8 cellular contexts compared by ENCODE assay signal in the genomic region with DNA sequence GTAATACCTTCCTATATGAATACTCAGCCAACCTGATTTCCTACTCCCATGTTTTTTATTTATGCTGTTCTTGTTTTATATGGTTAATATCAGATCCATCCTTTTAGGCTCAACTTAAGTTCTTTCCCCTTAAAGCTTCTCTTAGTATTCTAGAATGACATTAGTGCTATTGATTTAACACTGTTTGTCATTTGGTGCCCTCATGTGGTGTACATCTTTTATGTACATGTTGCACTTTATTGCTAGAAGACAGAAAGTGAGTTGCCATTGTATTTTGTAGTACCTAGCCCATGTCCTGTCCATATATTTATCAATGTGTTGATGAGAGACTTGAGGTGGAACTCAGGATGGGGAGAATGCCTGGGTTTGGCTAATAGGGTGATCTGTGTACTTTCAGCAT. TPM values are rescaled to one million over a fixed set of nuclear protein-coding genes. Genes with fewer than 3 reads are reported as not detected.
DNase-seq lines count a peak whose midpoint lies in the region; FAIRE-seq and TF ChIP-seq lines count a peak whose summit lies in the region.

No MANE protein-coding gene starts in this region.

- H3K4me1 ChIP-seq in Caco-2 = peaks cover 6% of the 10 kb centered on the region

- DNase-seq in Caco-2 = peak in 1 of 2 experiments; percentile 33
- no peak for DNase-seq in activated CD4-positive, alpha-beta memory T cell treated with anti-CD3 and anti-CD28 coated beads, Interleukin-2, amount 10 ng/mL, durations not matched to agents 7 days and 5 days
- DNase-seq in lung microvascular endothelial cell (ENCODE audit: low read depth in 2 of 2) = peak; percentile 67 to 69
- DNase-seq in NCI-H187 (lab: John Stamatoyannopoulos, UW) = no peak
- DNase-seq in NK-92 (lab: John Stamatoyannopoulos, UW; ENCODE audit: unreplicated experiment) = no peak
- no peak for DNase-seq in HTR-8/SVneo (ENCODE audit: insufficient read length, low spot score)
- DNase-seq in posterior cingulate gyrus = no peak

- H3K36me3 ChIP-seq in Caco-2 (ENCODE audit: control insufficient read depth, insufficient read depth, low read length) = peaks cover 1% of the 10 kb centered on the region

- peak; percentile 8 to 16 for TF ChIP-seq CTCF in Caco-2 (IDR thresholded peaks at IDR 0.05; ENCODE audit: insufficient read depth in 1 of 2, low read depth in 1 of 2, low read length in 1 of 2, severe bottlenecking in 1 of 2, unreplicated experiment in 1 of 2)

- H3K27me3 Mint-ChIP-seq in Caco-2 (ENCODE audit: insufficient read depth, unreplicated experiment) (no peaks in the 10 kb centered on the region), IgD-negative memory B cell (no peaks in the 10 kb centered on the region)
- H3K27me3 Mint-ChIP-seq in activated CD4-positive, alpha-beta memory T cell treated with anti-CD3 and anti-CD28 coated beads, Interleukin-2, amount 10 ng/mL, durations not matched to agents 7 days and 5 days = peaks cover 4% of the 10 kb centered on the region

- H3K36me3 Mint-ChIP-seq in Caco-2 (ENCODE audit: insufficient read depth, unreplicated experiment) = peaks cover 34% of the 10 kb centered on the region
- H3K36me3 Mint-ChIP-seq in IgD-negative memory B cell = no peaks in the 10 kb centered on the region
- H3K36me3 Mint-ChIP-seq in activated CD4-positive, alpha-beta memory T cell treated with anti-CD3 and anti-CD28 coated beads, Interleukin-2, amount 10 ng/mL, durations not matched to agents 7 days and 5 days (ENCODE audit: low read depth) = peaks cover 41% of the 10 kb centered on the region

- H3K4me1 Mint-ChIP-seq in Caco-2 (ENCODE audit: low read depth, unreplicated experiment) (peaks cover 18% of the 10 kb centered on the region), IgD-negative memory B cell (peaks cover 21 to 31% (median 30%) of the 10 kb centered on the region in 3 donors)
- peaks cover 39% of the 10 kb centered on the region for H3K4me1 Mint-ChIP-seq in activated CD4-positive, alpha-beta memory T cell treated with anti-CD3 and anti-CD28 coated beads, Interleukin-2, amount 10 ng/mL, durations not matched to agents 7 days and 5 days

- no peaks in the 10 kb centered on the region for H3K27me3 ChIP-seq in Caco-2 (replicated peaks; ENCODE audit: control insufficient read depth, insufficient read depth, low read length)

- CTCF ChIA-PET in Caco-2 (lab: Charles Lee) = interaction anchor here (0.5 to 1.4 kb wide), 9 partner anchors 20 to 197 kb away, joined by 3 to 8 read pairs (median 5); partner anchors contain the start of genes CCDC142, MOGS, MRPL53 and TTC31
- CTCF ChIA-PET in activated CD4-positive, alpha-beta memory T cell treated with anti-CD3 and anti-CD28 coated beads, Interleukin-2, amount 10 ng/mL, durations not matched to agents 7 days and 5 days (lab: Charles Lee) = interaction anchor here (0.6 to 7.1 kb wide), 25 partner anchors 13 to 705 kb away, joined by 3 to 109 read pairs (median 5); partner anchors contain the start of genes C2orf81, CCDC142, INO80B and LBX2

- H3K27ac Mint-ChIP-seq in Caco-2 (ENCODE audit: unreplicated experiment) (no peak overlapping the region), IgD-negative memory B cell (peak overlapping the region; percentile 0 to 91 (median 81))
- H3K27ac Mint-ChIP-seq in activated CD4-positive, alpha-beta memory T cell treated with anti-CD3 and anti-CD28 coated beads, Interleukin-2, amount 10 ng/mL, durations not matched to agents 7 days and 5 days = peak overlapping the region; percentile 62

- no peak for FAIRE-seq in HTR-8/SVneo (lab: Jason Lieb, UNC)

- H3K4me3 Mint-ChIP-seq in Caco-2 (ENCODE audit: unreplicated experiment) (peak overlapping the region; percentile 99), IgD-negative memory B cell (peak overlapping the region; percentile 72 to 87 (median 76))
- H3K4me3 Mint-ChIP-seq in activated CD4-positive, alpha-beta memory T cell treated with anti-CD3 and anti-CD28 coated beads, Interleukin-2, amount 10 ng/mL, durations not matched to agents 7 days and 5 days = peak overlapping the region; percentile 27

- no peak overlapping the region for H3K4me3 ChIP-seq in Caco-2 (ENCODE audit: low read depth, low read length)

- POLR2A ChIA-PET in Caco-2 (lab: Charles Lee) = no interaction called here
- POLR2A ChIA-PET in activated CD4-positive, alpha-beta memory T cell treated with anti-CD3 and anti-CD28 coated beads, Interleukin-2, amount 10 ng/mL, durations not matched to agents 7 days and 5 days (lab: Charles Lee) = interaction anchor here (0.9 to 6.5 kb wide), 13 partner anchors 9 to 77 kb away, joined by 3 to 66 read pairs (median 27); partner anchors contain the start of genes CCDC142, DOK1, INO80B and LBX2

- H3K9me3 Mint-ChIP-seq in Caco-2 (ENCODE audit: unreplicated experiment) (no peaks in the 10 kb centered on the region), IgD-negative memory B cell (no peaks in the 10 kb centered on the region)
- H3K9me3 Mint-ChIP-seq in activated CD4-positive, alpha-beta memory T cell treated with anti-CD3 and anti-CD28 coated beads, Interleukin-2, amount 10 ng/mL, durations not matched to agents 7 days and 5 days = no peaks in the 10 kb centered on the region

- no peaks in the 10 kb centered on the region for H3K9me3 ChIP-seq in Caco-2

- BruUV-seq in Caco-2 (replicated peaks; lab: Mats Ljungman, UMichigan) = no TSS peak

- intact Hi-C loops in Caco-2 (cut with micrococcal nuclease; ENCODE audit: unreplicated experiment) = no loop called here
- intact Hi-C loops in posterior cingulate gyrus (cut with DNase I) = loop anchor here (10.0 kb wide), 1 partner anchor 123 kb away; the partner anchor contains the start of gene SEMA4F

RNA-seq across cellular contexts. Expression of gene HTRA2, which starts 2.5 kb away (rescaled TPM):
- total RNA-seq in Caco-2 (2022) (27.0 and 27.3 TPM in 2 replicates), lung microvascular endothelial cell (35.3 and 38.1 TPM in 2 replicates)
- polyA plus RNA-seq in IgD-negative memory B cell = 34.4 TPM
- total RNA-seq in activated CD4-positive, alpha-beta memory T cell treated with anti-CD3 and anti-CD28 coated beads, Interleukin-2, amount 10 ng/mL, durations not matched to agents 7 days and 5 days = 10 to 100 TPM; 49.2 to 51.1 TPM

RNA-seq across cellular contexts. Expression of gene AUP1, which starts 2.7 kb away (rescaled TPM):
- total RNA-seq in Caco-2 (2022) (154 and 156 TPM in 2 replicates), lung microvascular endothelial cell (70.2 and 138 TPM in 2 replicates)
- 108 TPM for polyA plus RNA-seq in IgD-negative memory B cell
- total RNA-seq in activated CD4-positive, alpha-beta memory T cell treated with anti-CD3 and anti-CD28 coated beads, Interleukin-2, amount 10 ng/mL, durations not matched to agents 7 days and 5 days = 100 to 1,000 TPM; 118 to 119 TPM

RNA-seq across cellular contexts. Expression of gene DQX1, which starts 6.2 kb away (rescaled TPM):
- 0.50 and 1.4 TPM in 2 replicates for total RNA-seq in Caco-2 (2022)
- polyA plus RNA-seq in IgD-negative memory B cell = 0.70 TPM
- under 1 TPM; 0.33 to 0.45 TPM for total RNA-seq in activated CD4-positive, alpha-beta memory T cell treated with anti-CD3 and anti-CD28 coated beads, Interleukin-2, amount 10 ng/mL, durations not matched to agents 7 days and 5 days
- not detected in 2 replicates for total RNA-seq in lung microvascular endothelial cell

RNA-seq across cellular contexts. Expression of gene TLX2, which starts 18.0 kb away (rescaled TPM):
- total RNA-seq in Caco-2 (2022) = 0.68 and 0.72 TPM in 2 replicates
- polyA plus RNA-seq in IgD-negative memory B cell = not detected
- total RNA-seq in activated CD4-positive, alpha-beta memory T cell treated with anti-CD3 and anti-CD28 coated beads, Interleukin-2, amount 10 ng/mL, durations not matched to agents 7 days and 5 days = 1 to 10 TPM; 2.6 to 3.3 TPM
- not detected in 2 replicates for total RNA-seq in lung microvascular endothelial cell

RNA-seq across cellular contexts. Expression of gene LOXL3, which starts 21.5 kb away (rescaled TPM):
- total RNA-seq in Caco-2 (2022) = 13.8 and 15.9 TPM in 2 replicates
- polyA plus RNA-seq in IgD-negative memory B cell = 0.74 TPM
- total RNA-seq in activated CD4-positive, alpha-beta memory T cell treated with anti-CD3 and anti-CD28 coated beads, Interleukin-2, amount 10 ng/mL, durations not matched to agents 7 days and 5 days = under 1 TPM; 0.60 to 0.70 TPM
- 0.65 and 1.2 TPM in 2 replicates for total RNA-seq in lung microvascular endothelial cell

Comparison
In these comparisons a context has a peak if more than half of its experiments do, and no peak if none do; other contexts are left out.
1. DNase-seq: peak in lung microvascular endothelial cell (2 of 2); none in activated CD4-positive, alpha-beta memory T cell treated with anti-CD3 and anti-CD28 coated beads, Interleukin-2, amount 10 ng/mL, durations not matched to agents 7 days and 5 days (single experiment), NCI-H187 (0 of 2), NK-92 (single experiment), HTR-8/SVneo (single experiment) and posterior cingulate gyrus (0 of 10).
2. H3K4me3 Mint-ChIP-seq: peak in every context shown above with its lines; median percentile 99 in Caco-2; 76 in IgD-negative memory B cell; 27 in activated CD4-positive, alpha-beta memory T cell treated with anti-CD3 and anti-CD28 coated beads, Interleukin-2, amount 10 ng/mL, durations not matched to agents 7 days and 5 days.